28 cellular contexts compared by ENCODE assay signal in the genomic region with DNA sequence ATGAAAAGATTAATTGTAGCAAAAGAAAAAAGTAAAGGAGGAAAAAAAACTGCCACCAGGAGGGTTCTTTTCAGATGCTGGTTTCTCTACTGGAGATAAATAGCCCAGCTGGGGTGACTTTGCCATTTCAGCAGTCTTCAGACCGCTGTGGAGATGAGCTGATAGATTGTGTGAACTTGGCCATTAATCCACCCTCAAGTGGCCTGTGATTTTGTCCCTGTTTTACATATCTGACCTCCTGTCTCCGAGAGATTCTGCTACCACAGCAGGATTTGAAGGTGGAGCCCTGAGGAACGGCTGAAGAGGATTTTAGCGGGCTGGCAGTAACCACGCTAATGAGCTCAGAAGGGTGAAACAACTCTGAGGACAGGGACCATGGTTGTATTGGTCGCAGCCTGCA.
"Had no signal": no experiment of that assay in that cellular context is flagged by ENCODE, and none has a peak within 500 bp of the region (broad histone marks: within the 10 kb centered on the region; RNA-seq: fewer than 3 reads in every experiment).

No MANE protein-coding gene starts in this region.

- H3K4me3 Mint-ChIP-seq: dendritic cell treated with granulocyte-macrophage colony-stimulating factor and Interleukin-4, amounts not matched to agents 40 ng/mL and 50 ng/mL, for 4 days; immature natural killer cell; naive thymus-derived CD8-positive, alpha-beta T cell; stimulated activated effector memory CD8-positive, alpha-beta T cell treated with anti-CD3 and anti-CD28 coated beads, Interleukin-12 subunit alpha, Interleukin-12 subunit beta, amount 100 ng/mL, for 72 hours had no signal

- H3K27ac Mint-ChIP-seq: dendritic cell treated with granulocyte-macrophage colony-stimulating factor and Interleukin-4, amounts not matched to agents 40 ng/mL and 50 ng/mL, for 4 days; immature natural killer cell; naive thymus-derived CD8-positive, alpha-beta T cell; progenitor cell of endocrine pancreas; stimulated activated effector memory CD8-positive, alpha-beta T cell treated with anti-CD3 and anti-CD28 coated beads, Interleukin-12 subunit alpha, Interleukin-12 subunit beta, amount 100 ng/mL, for 72 hours had no signal

- H3K4me1 ChIP-seq: colonic mucosa, esophagus squamous epithelium, heart right ventricle, lower lobe of right lung, right atrium auricular region, sigmoid colon, stomach, thyroid gland, vagina had no signal

- H3K4me1 Mint-ChIP-seq: immature natural killer cell; naive thymus-derived CD8-positive, alpha-beta T cell; stimulated activated effector memory CD8-positive, alpha-beta T cell treated with anti-CD3 and anti-CD28 coated beads, Interleukin-12 subunit alpha, Interleukin-12 subunit beta, amount 100 ng/mL, for 72 hours had no signal

- ATAC-seq: heart right ventricle; left ventricle myocardium superior; lower lobe of right lung; naive thymus-derived CD8-positive, alpha-beta T cell; stimulated activated effector memory CD8-positive, alpha-beta T cell treated with anti-CD3 and anti-CD28 coated beads, Interleukin-12 subunit alpha, Interleukin-12 subunit beta, amount 100 ng/mL, for 72 hours had no signal

- H3K9me3 ChIP-seq: colonic mucosa, esophagus squamous epithelium, ovary, sigmoid colon, thyroid gland, vagina had no signal

- FAIRE-seq: endothelial cell of umbilical vein, keratinocyte had no signal

- DNase-seq: colonic mucosa; effector CD8-positive, alpha-beta T cell; esophagus squamous epithelium; foreskin melanocyte; glutamatergic neuron; heart right ventricle; hypothalamus; immature natural killer cell; left ventricle myocardium superior; lower lobe of right lung; midbrain; naive thymus-derived CD8-positive, alpha-beta T cell; occipital lobe; ovary; sigmoid colon; stimulated activated CD4-positive, alpha-beta T cell treated with anti-CD3 and anti-CD28 coated beads, Interleukin-2, amount 100 ng/mL, for 24 hours; stimulated activated CD4-positive, alpha-beta T cell treated with anti-CD3 and anti-CD28 coated beads, Interleukin-4, amount 100 ng/mL, for 24 hours; stimulated activated naive CD4-positive, alpha-beta T cell treated with Interleukin-2 at 50 U/mL for 16 hours; stomach; thyroid gland; trophoblast cell had no signal

- H3K36me3 Mint-ChIP-seq: immature natural killer cell; naive thymus-derived CD8-positive, alpha-beta T cell; stimulated activated effector memory CD8-positive, alpha-beta T cell treated with anti-CD3 and anti-CD28 coated beads, Interleukin-12 subunit alpha, Interleukin-12 subunit beta, amount 100 ng/mL, for 72 hours had no signal

- H3K27me3 ChIP-seq: colonic mucosa, esophagus squamous epithelium, ovary, right atrium auricular region, sigmoid colon, thyroid gland, vagina had no signal

- H3K4me3 ChIP-seq: colonic mucosa, esophagus squamous epithelium, heart right ventricle, lower lobe of right lung, ovary, right atrium auricular region, sigmoid colon, stomach, thyroid gland, vagina had no signal

- H3K27ac ChIP-seq: colonic mucosa, esophagus squamous epithelium, heart right ventricle, lower lobe of right lung, ovary, right atrium auricular region, sigmoid colon, stomach, thyroid gland, vagina had no signal

- H3K36me3 ChIP-seq: colonic mucosa, esophagus squamous epithelium, heart right ventricle, lower lobe of right lung, ovary, right atrium auricular region, sigmoid colon, stomach, vagina had no signal

- H3K9me3 Mint-ChIP-seq: immature natural killer cell; naive thymus-derived CD8-positive, alpha-beta T cell; stimulated activated effector memory CD8-positive, alpha-beta T cell treated with anti-CD3 and anti-CD28 coated beads, Interleukin-12 subunit alpha, Interleukin-12 subunit beta, amount 100 ng/mL, for 72 hours had no signal
